Comparison of ENCODE assay signal across 8 cellular contexts in genomic region chr21:33360871-33361602, GRCh38. TPM values are rescaled to one million over a fixed set of nuclear protein-coding genes. Genes with fewer than 3 reads are reported as not detected.
DNase-seq lines count a peak whose midpoint lies in the region; ATAC-seq and TF ChIP-seq lines count a peak whose summit lies in the region.

No MANE protein-coding gene starts in this region.

- TF ChIP-seq CTCF in CD8-positive, alpha-beta T cell (IDR thresholded peaks at IDR 0.05) = peak; percentile 93
- peak; percentile 78 for TF ChIP-seq CTCF in GM20000 (IDR thresholded peaks at IDR 0.05; ENCODE audit: extremely low read depth, missing control alignments)

- H3K4me1 ChIP-seq in CD8-positive, alpha-beta T cell (ENCODE audit: insufficient read depth, low read length) = peaks cover 15% of the 10 kb centered on the region
- H3K4me1 ChIP-seq in HUES6 (ENCODE audit: control insufficient read depth, insufficient read depth, low read length) = peaks cover 10% of the 10 kb centered on the region
- H3K4me1 ChIP-seq in NT2/D1 (ENCODE audit: insufficient read depth, insufficient read length) = peaks cover 4% of the 10 kb centered on the region
- peaks cover 23% of the 10 kb centered on the region for H3K4me1 ChIP-seq in mucosa of stomach (ENCODE audit: control insufficient read depth, insufficient read depth, low read length)

- H3K9ac ChIP-seq in HUES6 (ENCODE audit: low read length) = no peak overlapping the region
- no peak overlapping the region for H3K9ac ChIP-seq in NT2/D1 (ENCODE audit: insufficient read length, low read depth)
- peak overlapping the region; percentile 17 for H3K9ac ChIP-seq in mucosa of stomach (ENCODE audit: low read length)

- no peaks in the 10 kb centered on the region for H3K9me3 ChIP-seq in CD8-positive, alpha-beta T cell (ENCODE audit: low read length)
- H3K9me3 ChIP-seq in HUES6 (ENCODE audit: control insufficient read depth, insufficient read depth, low read depth, low read length) (peaks cover 3% of the 10 kb centered on the region; the same call in 1 of the 2 replicates), NT2/D1 (ENCODE audit: insufficient read depth, low read length) (peaks cover 3% of the 10 kb centered on the region), mucosa of stomach (ENCODE audit: control insufficient read depth, low read length) (no peaks in the 10 kb centered on the region)

- DNase-seq in CD8-positive, alpha-beta T cell = peak; percentile 76 to 94 (median 84)
- peak; percentile 74 for DNase-seq in GM20000 (ENCODE audit: low spot score)
- DNase-seq in NT2/D1 (ENCODE audit: low read depth, low spot score) = peak; percentile 81
- peak; percentile 90 for DNase-seq in activated CD8-positive, alpha-beta memory T cell treated with anti-CD3 and anti-CD28 coated beads, Interleukin-2, amount 50 U/mL, for 4 hours
- DNase-seq in epidermal melanocyte (ENCODE audit: insufficient read length, low spot score) = peak; percentile 55
- DNase-seq in stimulated activated CD8-positive, alpha-beta memory T cell treated with anti-CD3 and anti-CD28 coated beads, Interleukin-4, amount 100 ng/mL, for 48 hours = peak; percentile 96

- no peaks in the 10 kb centered on the region for H3K27me3 Mint-ChIP-seq in CD8-positive, alpha-beta T cell (ENCODE audit: low read depth)

- peaks cover 19% of the 10 kb centered on the region for H3K4me1 Mint-ChIP-seq in CD8-positive, alpha-beta T cell (ENCODE audit: low read depth)

- peak overlapping the region; percentile 61 for H3K4me3 ChIP-seq in CD8-positive, alpha-beta T cell (ENCODE audit: low read depth, low read length)
- H3K4me3 ChIP-seq in HUES6 (ENCODE audit: low read depth, low read length) = peak overlapping the region; percentile 44
- no peak overlapping the region for H3K4me3 ChIP-seq in NT2/D1 (ENCODE audit: insufficient read length, low read depth)
- peak overlapping the region; percentile 10 for H3K4me3 ChIP-seq in mucosa of stomach (ENCODE audit: low read length)

- peak overlapping the region; percentile 91 for H3K27ac Mint-ChIP-seq in CD8-positive, alpha-beta T cell

- H3K36me3 ChIP-seq in CD8-positive, alpha-beta T cell (ENCODE audit: insufficient read depth, low read length) = no peaks in the 10 kb centered on the region
- H3K36me3 ChIP-seq in HUES6 (ENCODE audit: control insufficient read depth, insufficient read depth, low read length) = peaks cover 12% of the 10 kb centered on the region
- H3K36me3 ChIP-seq in NT2/D1 (ENCODE audit: insufficient read depth, insufficient read length, low read length) = peaks cover 25% of the 10 kb centered on the region
- H3K36me3 ChIP-seq in mucosa of stomach (ENCODE audit: control insufficient read depth, insufficient read depth, low read length) = no peaks in the 10 kb centered on the region

- peak overlapping the region; percentile 71 for H3K27ac ChIP-seq in CD8-positive, alpha-beta T cell (ENCODE audit: low read depth, low read length)
- no peak overlapping the region for H3K27ac ChIP-seq in HUES6 (ENCODE audit: low read depth, low read length)

- intact Hi-C loops in CD8-positive, alpha-beta T cell (cut with DNase I, micrococcal nuclease) = loop anchor here (1.0 to 5.0 kb wide), 9 partner anchors 36 to 181 kb away; partner anchors contain the start of genes IFNGR2 (in 2 of the 2), GART (in 1 of the 2), IFNAR1 (in 1 of the 2) and IL10RB (in 1 of the 2)

- CTCF ChIA-PET in CD8-positive, alpha-beta T cell (lab: Charles Lee) = interaction anchor here (0.6 to 4.3 kb wide), 52 partner anchors 8 to 585 kb away, joined by 3 to 47 read pairs (median 5); partner anchors contain the start of genes IFNAR1, IL10RB and TMEM50B

- POLR2A ChIA-PET in CD8-positive, alpha-beta T cell (lab: Charles Lee) = interaction anchor here (0.7 to 2.8 kb wide), 25 partner anchors 8 to 180 kb away, joined by 3 to 31 read pairs (median 7); partner anchors contain the start of genes IFNAR1, IFNGR2, IL10RB and TMEM50B

- H3K36me3 Mint-ChIP-seq in CD8-positive, alpha-beta T cell = peaks cover 16% of the 10 kb centered on the region

- H3K27me3 ChIP-seq in CD8-positive, alpha-beta T cell (ENCODE audit: insufficient read depth, low read length) = no peaks in the 10 kb centered on the region
- no peaks in the 10 kb centered on the region for H3K27me3 ChIP-seq in HUES6 (ENCODE audit: control insufficient read depth, insufficient read depth, low read length)
- H3K27me3 ChIP-seq in NT2/D1 (ENCODE audit: insufficient read depth, insufficient read length) = no peaks in the 10 kb centered on the region
- no peaks in the 10 kb centered on the region for H3K27me3 ChIP-seq in mucosa of stomach (ENCODE audit: control insufficient read depth, insufficient read depth, low read length)

- H3K9me3 Mint-ChIP-seq in CD8-positive, alpha-beta T cell = no peaks in the 10 kb centered on the region

- peak overlapping the region; percentile 84 for H3K4me3 Mint-ChIP-seq in CD8-positive, alpha-beta T cell

- ATAC-seq in CD8-positive, alpha-beta T cell = peak; percentile 69

RNA-seq across cellular contexts. Expression of gene IFNAR1, which starts 36.3 kb away (rescaled TPM):
- 10 to 100 TPM; 15.1 to 18.6 TPM for total RNA-seq in CD8-positive, alpha-beta T cell

RNA-seq across cellular contexts. Expression of gene IFNGR2, which starts 42.2 kb away (rescaled TPM):
- 10 to 100 TPM; 10.1 to 10.7 TPM for total RNA-seq in CD8-positive, alpha-beta T cell
